12 cellular contexts compared by ENCODE assay signal in the genomic region with DNA sequence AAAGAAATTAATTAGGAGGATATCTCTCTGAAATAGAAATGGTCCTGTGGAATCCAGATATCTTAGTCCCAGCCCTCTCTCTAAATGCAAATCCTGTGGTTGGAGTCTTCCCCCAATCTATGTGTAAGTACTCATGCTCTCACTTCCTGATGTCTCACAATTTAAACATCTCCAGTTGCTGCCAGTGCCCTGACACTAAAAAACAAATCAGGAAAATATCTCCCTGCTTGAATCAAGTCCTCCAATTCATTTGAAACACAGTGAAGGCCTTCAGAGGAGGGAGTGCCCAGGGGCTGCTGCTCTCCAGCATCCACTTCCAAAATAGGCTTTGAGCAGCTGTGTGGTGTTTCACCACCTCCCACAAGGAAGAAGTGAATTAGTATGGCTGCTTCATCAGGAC.
DNase-seq lines count a peak whose midpoint lies in the region; ATAC-seq and TF ChIP-seq lines count a peak whose summit lies in the region.
"Had no signal": no experiment of that assay in that cellular context is flagged by ENCODE, and none has a peak within 500 bp of the region (broad histone marks: within the 10 kb centered on the region; RNA-seq: fewer than 3 reads in every experiment).

No MANE protein-coding gene starts in this region.

- no peak overlapping the region for H3K27ac Mint-ChIP-seq in naive thymus-derived CD8-positive, alpha-beta T cell
- H3K27ac Mint-ChIP-seq: GM23338; stimulated activated naive CD8-positive, alpha-beta T cell treated with anti-CD3 and anti-CD28 coated beads, Interleukin-15, Interleukin-2, amounts not matched to agents 100 ng/mL and 50 ng/mL, for 24 hours; T-helper 1 cell treated with Interleukin-12 subunit alpha and Interleukin-12 subunit beta and Interleukin-4 antibody, amounts not matched to agents 30 μg/mL and 1 μg/mL, for 36 hours had no signal

- H3K9me3 Mint-ChIP-seq in naive thymus-derived CD8-positive, alpha-beta T cell, result peaks cover 0 to 22% (median 2%) of the 10 kb centered on the region in 9 donors
- H3K9me3 Mint-ChIP-seq: GM23338; stimulated activated naive CD8-positive, alpha-beta T cell treated with anti-CD3 and anti-CD28 coated beads, Interleukin-15, Interleukin-2, amounts not matched to agents 100 ng/mL and 50 ng/mL, for 24 hours; T-helper 1 cell treated with Interleukin-12 subunit alpha and Interleukin-12 subunit beta and Interleukin-4 antibody, amounts not matched to agents 30 μg/mL and 1 μg/mL, for 36 hours had no signal

- POLR2A ChIA-PET in AG04449 (lab: Yijun Ruan, JAX), result no interaction called here
- POLR2A ChIA-PET in naive thymus-derived CD8-positive, alpha-beta T cell (lab: Charles Lee), result no interaction called here

- H3K4me1 Mint-ChIP-seq in naive thymus-derived CD8-positive, alpha-beta T cell, result no peaks in the 10 kb centered on the region
- H3K4me1 Mint-ChIP-seq: GM23338 had no signal

- H3K4me3 Mint-ChIP-seq in naive thymus-derived CD8-positive, alpha-beta T cell, result no peak overlapping the region
- H3K4me3 Mint-ChIP-seq: GM23338; stimulated activated naive CD8-positive, alpha-beta T cell treated with anti-CD3 and anti-CD28 coated beads, Interleukin-15, Interleukin-2, amounts not matched to agents 100 ng/mL and 50 ng/mL, for 24 hours; T-helper 1 cell treated with Interleukin-12 subunit alpha and Interleukin-12 subunit beta and Interleukin-4 antibody, amounts not matched to agents 30 μg/mL and 1 μg/mL, for 36 hours had no signal

- no peaks in the 10 kb centered on the region for H3K36me3 Mint-ChIP-seq in naive thymus-derived CD8-positive, alpha-beta T cell

- ATAC-seq in GM19395 (IDR thresholded peaks at IDR 0.05; ENCODE audit: unreplicated experiment) (peak; percentile 89), HG03039 (IDR thresholded peaks at IDR 0.05; ENCODE audit: unreplicated experiment) (peak; percentile 82), left colon (no peak)
- no peak for ATAC-seq in naive thymus-derived CD8-positive, alpha-beta T cell
- ATAC-seq: GM23338 had no signal

- CTCF ChIA-PET in AG04449 (lab: Yijun Ruan, JAX), result no interaction called here

- no peak for TF ChIP-seq CTCF in AG04449 (IDR thresholded peaks at IDR 0.05; ENCODE audit: insufficient read depth, low read length, missing control alignments)

- peaks cover 0 to 14% (median 0%) of the 10 kb centered on the region in 5 donors for H3K27me3 Mint-ChIP-seq in naive thymus-derived CD8-positive, alpha-beta T cell
- H3K27me3 Mint-ChIP-seq: stimulated activated naive CD8-positive, alpha-beta T cell treated with anti-CD3 and anti-CD28 coated beads, Interleukin-15, Interleukin-2, amounts not matched to agents 100 ng/mL and 50 ng/mL, for 24 hours had no signal

- no peak overlapping the region for H3K4me3 ChIP-seq in AG04449 (ENCODE audit: low read depth, low read length)
- H3K4me3 ChIP-seq: GM23338 had no signal

- DNase-seq in AG04449 (ENCODE audit: low read depth, low spot score), result peak; percentile 61
- DNase-seq in amniotic epithelial cell (ENCODE audit: low read depth), result peak; percentile 33
- DNase-seq in amniotic stem cell (lab: John Stamatoyannopoulos, UW), result no peak
- DNase-seq in naive thymus-derived CD8-positive, alpha-beta T cell, result no peak
- DNase-seq in left colon, result no peak
- no peak for DNase-seq in islet precursor cell
- DNase-seq: NCI-H1694 had no signal

- intact Hi-C loops in left colon (cut with DNase I, micrococcal nuclease), result no loop called here

Comparison
In these comparisons a context has a peak if more than half of its experiments do, and no peak if none do; other contexts are left out.
1. DNase-seq: peak in AG04449 (single experiment) and amniotic epithelial cell (single experiment); none in amniotic stem cell (single experiment), naive thymus-derived CD8-positive, alpha-beta T cell (0 of 10), left colon (0 of 2) and islet precursor cell (single experiment).
2. ATAC-seq: peak in GM19395 (single experiment) and HG03039 (single experiment); none in naive thymus-derived CD8-positive, alpha-beta T cell (0 of 2) and left colon (single experiment).